In genomic region chr10:33660329-33660728, GRCh38 we compare ENCODE assay signal across 23 cellular contexts.
"Had no signal": no experiment of that assay in that cellular context is flagged by ENCODE, and none has a peak within 500 bp of the region (broad histone marks: within the 10 kb centered on the region; RNA-seq: fewer than 3 reads in every experiment).

No MANE protein-coding gene starts in this region.

- H3K36me3 Mint-ChIP-seq: activated naive CD4-positive, alpha-beta T cell treated with anti-CD3 and anti-CD28 coated beads, Interleukin-2, amount 50 U/mL, for 24 hours; stimulated activated naive B cell treated with anti-CD40 and anti-IgM and Interleukin-4, amounts not matched to agents 10 μg/mL and 1 μg/mL and 100 μg/mL, for 72 hours had no signal

- H3K9me3 Mint-ChIP-seq: activated CD4-positive, alpha-beta T cell treated with anti-CD3 and anti-CD28 coated beads, Interleukin-2, amount 10 ng/mL, durations not matched to agents 24 days and 14 days; activated T-helper 2 cell treated with anti-CD3 and anti-CD28 coated beads, Interferon-gamma antibody, Interleukin-2, Interleukin-4, amounts not matched to agents 10 μg/mL and 5 μg/mL and 100 μg/mL, durations not matched to agents 14 hours and 24 hours and 36 hours had no signal

- DNase-seq: activated CD4-positive, alpha-beta memory T cell treated with anti-CD3 and anti-CD28 coated beads, Interleukin-2, amount 10 ng/mL, durations not matched to agents 7 days and 5 days; activated CD4-positive, alpha-beta T cell treated with anti-CD3 and anti-CD28 coated beads, Interleukin-2, amount 10 ng/mL, durations not matched to agents 24 days and 14 days; activated CD4-positive, CD25-positive, alpha-beta regulatory T cell treated with anti-CD3 and anti-CD28 coated beads, Interleukin-2, amount 50 U/mL, for 72 hours; activated CD8-positive, alpha-beta memory T cell treated with anti-CD3 and anti-CD28 coated beads, Interleukin-2, amount 50 U/mL, for 48 hours; activated naive CD8-positive, alpha-beta T cell treated with anti-CD3 and anti-CD28 coated beads, Interleukin-2, amount 50 U/mL, for 24 hours; activated T-cell treated with anti-CD3 and anti-CD28 coated beads, Interleukin-2, amount 50 U/mL, for 4 hours; amygdala; caudate nucleus; esophagus squamous epithelium; foreskin melanocyte; islet precursor cell; midbrain; naive thymus-derived CD4-positive, alpha-beta T cell; occipital lobe; psoas muscle; stimulated activated CD4-positive, alpha-beta T cell treated with anti-CD3 and anti-CD28 coated beads, Interleukin-2, amount 100 ng/mL, for 24 hours; stimulated activated naive B cell treated with anti-CD40 and anti-IgM and Interleukin-4, amounts not matched to agents 10 μg/mL and 1 μg/mL and 100 μg/mL, for 72 hours; stomach; T1000; thyroid gland; WERI-Rb-1 had no signal

- ATAC-seq: activated naive CD8-positive, alpha-beta T cell treated with anti-CD3 and anti-CD28 coated beads, Interleukin-2, amount 50 U/mL, for 24 hours; activated T-cell treated with anti-CD3 and anti-CD28 coated beads, Interleukin-2, amount 50 U/mL, for 4 hours; naive thymus-derived CD4-positive, alpha-beta T cell; psoas muscle; stimulated activated naive B cell treated with anti-CD40 and anti-IgM and Interleukin-4, amounts not matched to agents 10 μg/mL and 1 μg/mL and 100 μg/mL, for 72 hours had no signal

- H3K4me3 Mint-ChIP-seq: activated CD4-positive, alpha-beta memory T cell treated with anti-CD3 and anti-CD28 coated beads, Interleukin-2, amount 10 ng/mL, durations not matched to agents 7 days and 5 days; activated CD4-positive, alpha-beta T cell treated with anti-CD3 and anti-CD28 coated beads, Interleukin-2, amount 10 ng/mL, durations not matched to agents 24 days and 14 days; activated naive CD4-positive, alpha-beta T cell treated with anti-CD3 and anti-CD28 coated beads, Interleukin-2, amount 50 U/mL, for 24 hours; activated naive CD8-positive, alpha-beta T cell treated with anti-CD3 and anti-CD28 coated beads, Interleukin-2, amount 50 U/mL, for 24 hours; activated T-cell treated with anti-CD3 and anti-CD28 coated beads, Interleukin-2, amount 50 U/mL, for 4 hours; naive thymus-derived CD4-positive, alpha-beta T cell; stimulated activated naive B cell treated with anti-CD40 and anti-IgM and Interleukin-4, amounts not matched to agents 10 μg/mL and 1 μg/mL and 100 μg/mL, for 72 hours had no signal

- H3K27ac Mint-ChIP-seq: activated CD4-positive, alpha-beta memory T cell treated with anti-CD3 and anti-CD28 coated beads, Interleukin-2, amount 10 ng/mL, durations not matched to agents 7 days and 5 days; activated CD4-positive, alpha-beta T cell treated with anti-CD3 and anti-CD28 coated beads, Interleukin-2, amount 10 ng/mL, durations not matched to agents 24 days and 14 days; activated naive CD4-positive, alpha-beta T cell treated with anti-CD3 and anti-CD28 coated beads, Interleukin-2, amount 50 U/mL, for 24 hours; activated naive CD8-positive, alpha-beta T cell treated with anti-CD3 and anti-CD28 coated beads, Interleukin-2, amount 50 U/mL, for 24 hours; activated T-helper 2 cell treated with anti-CD3 and anti-CD28 coated beads, Interferon-gamma antibody, Interleukin-2, Interleukin-4, amounts not matched to agents 10 μg/mL and 5 μg/mL and 100 μg/mL, durations not matched to agents 14 hours and 24 hours and 36 hours; naive thymus-derived CD4-positive, alpha-beta T cell; stimulated activated naive B cell treated with anti-CD40 and anti-IgM and Interleukin-4, amounts not matched to agents 10 μg/mL and 1 μg/mL and 100 μg/mL, for 72 hours had no signal
